Comparison of ENCODE assay signal across 8 cellular contexts in the genomic region with DNA sequence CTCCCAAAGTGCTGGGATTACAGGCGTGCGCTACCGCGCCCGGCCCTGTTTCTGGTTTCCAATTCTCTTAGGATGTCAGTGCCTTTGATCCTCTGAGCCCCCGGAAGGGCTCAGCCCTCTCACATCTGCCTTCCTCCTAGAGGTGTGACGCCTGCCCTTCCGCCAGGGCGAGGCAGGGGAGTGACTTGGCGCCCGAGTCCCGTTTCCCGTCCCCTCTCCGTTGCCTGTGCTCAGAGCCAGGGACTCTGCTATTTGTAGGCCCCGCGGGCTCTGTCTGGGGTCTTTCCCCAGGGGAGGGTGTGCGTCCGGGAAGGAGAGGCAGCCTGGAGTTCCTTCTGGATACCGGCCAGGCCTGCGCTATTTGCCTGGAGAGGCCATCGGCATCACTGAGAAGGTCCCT.
DNase-seq lines count a peak whose midpoint lies in the region; ATAC-seq and TF ChIP-seq lines count a peak whose summit lies in the region.

No MANE protein-coding gene starts in this region.

- H3K27ac ChIP-seq in mammary epithelial cell (ENCODE audit: insufficient read depth, low read depth, low read length) = no peak overlapping the region

- ATAC-seq in natural killer cell treated with Interleukin-12 subunit alpha and Interleukin-12 subunit beta and Interleukin-15 and Interleukin-18, amount 100 ng/mL, for 72 hours = peak; percentile 66 to 83
- no peak for ATAC-seq in GM18520 (IDR thresholded peaks at IDR 0.05; ENCODE audit: unreplicated experiment)
- ATAC-seq in GM18517 (IDR thresholded peaks at IDR 0.05; ENCODE audit: unreplicated experiment) = no peak

- no peaks in the 10 kb centered on the region for H3K36me3 Mint-ChIP-seq in natural killer cell treated with Interleukin-12 subunit alpha and Interleukin-12 subunit beta and Interleukin-15 and Interleukin-18, amount 100 ng/mL, for 72 hours

- H3K9me3 Mint-ChIP-seq in natural killer cell treated with Interleukin-12 subunit alpha and Interleukin-12 subunit beta and Interleukin-15 and Interleukin-18, amount 100 ng/mL, for 72 hours = peaks cover 6% of the 10 kb centered on the region

- H3K27ac Mint-ChIP-seq in natural killer cell treated with Interleukin-12 subunit alpha and Interleukin-12 subunit beta and Interleukin-15 and Interleukin-18, amount 100 ng/mL, for 72 hours = peak overlapping the region; percentile 85 to 87

- H3K4me1 ChIP-seq in mammary epithelial cell (ENCODE audit: insufficient read depth, low read length) = peaks cover 24% of the 10 kb centered on the region

- no peak for TF ChIP-seq CTCF in mammary epithelial cell (conservative IDR thresholded peaks at IDR 0.05 in 1 of 2, IDR thresholded peaks at IDR 0.05 in 1 of 2; ENCODE audit: extremely low read depth in 1 of 2, insufficient read depth in 1 of 2, low read depth in 1 of 2, low read length in 2 of 2)

- no peak overlapping the region for H3K4me2 ChIP-seq in mammary epithelial cell (ENCODE audit: insufficient read depth, low read depth, low read length)

- H2AFZ ChIP-seq in mammary epithelial cell (ENCODE audit: low read depth, low read length) = peak overlapping the region; percentile 17

- in situ Hi-C loops in G401 (cut with HindIII; ENCODE audit: low sequenced_read_pairs) = no loop called here
- in situ Hi-C loops in mammary epithelial cell (cut with MboI; ENCODE audit: low sequenced_read_pairs in 2 of 2) = no loop called here

- peaks cover 29 to 36% of the 10 kb centered on the region in 2 donors for H3K4me1 Mint-ChIP-seq in natural killer cell treated with Interleukin-12 subunit alpha and Interleukin-12 subunit beta and Interleukin-15 and Interleukin-18, amount 100 ng/mL, for 72 hours (ENCODE audit: low read depth in 2 of 2)

- dilution Hi-C loops in mammary epithelial cell (cut with HindIII; ENCODE audit: low sequenced_read_pairs) = no loop called here

- intact Hi-C loops in mammary epithelial cell (cut with micrococcal nuclease) = no loop called here

- H3K9ac ChIP-seq in mammary epithelial cell (ENCODE audit: insufficient read depth, low read length) = no peak overlapping the region

- no peaks in the 10 kb centered on the region for H4K20me1 ChIP-seq in mammary epithelial cell (ENCODE audit: insufficient read depth, low read length)

- no peaks in the 10 kb centered on the region for H3K9me3 ChIP-seq in mammary epithelial cell (replicated peaks; ENCODE audit: insufficient read depth, low read length)

- no peaks in the 10 kb centered on the region for H3K36me3 ChIP-seq in mammary epithelial cell (ENCODE audit: insufficient read depth, low read length)

- BruUV-seq in mammary epithelial cell (replicated peaks; lab: Mats Ljungman, UMichigan) = no TSS peak

- H3K4me3 Mint-ChIP-seq in natural killer cell treated with Interleukin-12 subunit alpha and Interleukin-12 subunit beta and Interleukin-15 and Interleukin-18, amount 100 ng/mL, for 72 hours = peak overlapping the region; percentile 85

- CTCF ChIA-PET in mammary epithelial cell (lab: Charles Lee; ENCODE audit: low non-redundant PET) = no interaction called here

- no peak overlapping the region for H3K4me3 ChIP-seq in mammary epithelial cell (replicated peaks in 1 of 3; ENCODE audit: insufficient read depth in 1 of 3, low read depth in 2 of 3, low read length in 3 of 3)

- no peaks in the 10 kb centered on the region for H3K79me2 ChIP-seq in mammary epithelial cell (ENCODE audit: insufficient read depth, low read length)

- no peaks in the 10 kb centered on the region for H3K27me3 Mint-ChIP-seq in natural killer cell treated with Interleukin-12 subunit alpha and Interleukin-12 subunit beta and Interleukin-15 and Interleukin-18, amount 100 ng/mL, for 72 hours

- peak; percentile 35 for DNase-seq in G401 (ENCODE audit: low spot score)
- peak in 3 of 5 experiments; percentile 44 to 72 (median 65) for DNase-seq in T-helper 2 cell
- no peak for DNase-seq in mammary epithelial cell
- DNase-seq in natural killer cell treated with Interleukin-12 subunit alpha and Interleukin-12 subunit beta and Interleukin-15 and Interleukin-18, amount 100 ng/mL, for 72 hours (ENCODE audit: low spot score) = peak; percentile 65
- no peak for DNase-seq in NCI-H226
- DNase-seq in OCI-M1 (lab: John Stamatoyannopoulos, UW) = no peak

- 58% methylated on average over 8 of the region's 21 CpGs for WGBS in mammary epithelial cell (ENCODE audit: low coverage, missing lambda C conversion rate)

- H3K27me3 ChIP-seq in mammary epithelial cell (ENCODE audit: insufficient read depth, low read length) = no peaks in the 10 kb centered on the region

Comparison
In these comparisons a context has a peak if more than half of its experiments do, and no peak if none do; other contexts are left out.
1. DNase-seq: peak in G401 (single experiment), T-helper 2 cell (3 of 5) and natural killer cell treated with Interleukin-12 subunit alpha and Interleukin-12 subunit beta and Interleukin-15 and Interleukin-18, amount 100 ng/mL, for 72 hours (single experiment); none in mammary epithelial cell (single experiment), NCI-H226 (single experiment) and OCI-M1 (single experiment).
2. ATAC-seq: peak in natural killer cell treated with Interleukin-12 subunit alpha and Interleukin-12 subunit beta and Interleukin-15 and Interleukin-18, amount 100 ng/mL, for 72 hours (2 of 2); none in GM18520 (single experiment) and GM18517 (single experiment).